1 cellular context compared by ENCODE assay signal in the genomic region with DNA sequence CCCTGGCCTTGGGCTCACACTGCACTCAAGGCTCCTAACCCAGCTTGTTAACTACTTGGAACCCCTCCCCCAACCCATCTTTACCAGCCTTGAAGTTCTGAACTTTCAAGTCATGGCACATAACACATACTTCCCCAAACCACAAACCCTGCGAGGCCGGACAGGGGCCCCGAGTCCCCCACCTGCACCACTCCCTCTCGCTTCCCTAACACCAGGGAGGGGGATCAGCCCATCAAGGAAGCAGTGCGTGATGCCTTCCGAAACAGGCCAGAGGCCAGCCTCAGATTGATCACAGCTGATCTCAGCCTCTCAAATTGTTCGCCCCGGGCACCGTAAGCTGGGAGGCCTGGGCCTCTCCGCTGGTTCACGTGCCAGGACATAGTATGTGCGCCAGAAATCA.
TF ChIP-seq lines count a peak whose summit lies in the region.

No MANE protein-coding gene starts in this region.

TF ChIP-seq in GM23338, 12 proteins besides CTCF, POLR2A, EP300 and RAD21 (continued from another document):
- TF ChIP-seq, protein P1, sequence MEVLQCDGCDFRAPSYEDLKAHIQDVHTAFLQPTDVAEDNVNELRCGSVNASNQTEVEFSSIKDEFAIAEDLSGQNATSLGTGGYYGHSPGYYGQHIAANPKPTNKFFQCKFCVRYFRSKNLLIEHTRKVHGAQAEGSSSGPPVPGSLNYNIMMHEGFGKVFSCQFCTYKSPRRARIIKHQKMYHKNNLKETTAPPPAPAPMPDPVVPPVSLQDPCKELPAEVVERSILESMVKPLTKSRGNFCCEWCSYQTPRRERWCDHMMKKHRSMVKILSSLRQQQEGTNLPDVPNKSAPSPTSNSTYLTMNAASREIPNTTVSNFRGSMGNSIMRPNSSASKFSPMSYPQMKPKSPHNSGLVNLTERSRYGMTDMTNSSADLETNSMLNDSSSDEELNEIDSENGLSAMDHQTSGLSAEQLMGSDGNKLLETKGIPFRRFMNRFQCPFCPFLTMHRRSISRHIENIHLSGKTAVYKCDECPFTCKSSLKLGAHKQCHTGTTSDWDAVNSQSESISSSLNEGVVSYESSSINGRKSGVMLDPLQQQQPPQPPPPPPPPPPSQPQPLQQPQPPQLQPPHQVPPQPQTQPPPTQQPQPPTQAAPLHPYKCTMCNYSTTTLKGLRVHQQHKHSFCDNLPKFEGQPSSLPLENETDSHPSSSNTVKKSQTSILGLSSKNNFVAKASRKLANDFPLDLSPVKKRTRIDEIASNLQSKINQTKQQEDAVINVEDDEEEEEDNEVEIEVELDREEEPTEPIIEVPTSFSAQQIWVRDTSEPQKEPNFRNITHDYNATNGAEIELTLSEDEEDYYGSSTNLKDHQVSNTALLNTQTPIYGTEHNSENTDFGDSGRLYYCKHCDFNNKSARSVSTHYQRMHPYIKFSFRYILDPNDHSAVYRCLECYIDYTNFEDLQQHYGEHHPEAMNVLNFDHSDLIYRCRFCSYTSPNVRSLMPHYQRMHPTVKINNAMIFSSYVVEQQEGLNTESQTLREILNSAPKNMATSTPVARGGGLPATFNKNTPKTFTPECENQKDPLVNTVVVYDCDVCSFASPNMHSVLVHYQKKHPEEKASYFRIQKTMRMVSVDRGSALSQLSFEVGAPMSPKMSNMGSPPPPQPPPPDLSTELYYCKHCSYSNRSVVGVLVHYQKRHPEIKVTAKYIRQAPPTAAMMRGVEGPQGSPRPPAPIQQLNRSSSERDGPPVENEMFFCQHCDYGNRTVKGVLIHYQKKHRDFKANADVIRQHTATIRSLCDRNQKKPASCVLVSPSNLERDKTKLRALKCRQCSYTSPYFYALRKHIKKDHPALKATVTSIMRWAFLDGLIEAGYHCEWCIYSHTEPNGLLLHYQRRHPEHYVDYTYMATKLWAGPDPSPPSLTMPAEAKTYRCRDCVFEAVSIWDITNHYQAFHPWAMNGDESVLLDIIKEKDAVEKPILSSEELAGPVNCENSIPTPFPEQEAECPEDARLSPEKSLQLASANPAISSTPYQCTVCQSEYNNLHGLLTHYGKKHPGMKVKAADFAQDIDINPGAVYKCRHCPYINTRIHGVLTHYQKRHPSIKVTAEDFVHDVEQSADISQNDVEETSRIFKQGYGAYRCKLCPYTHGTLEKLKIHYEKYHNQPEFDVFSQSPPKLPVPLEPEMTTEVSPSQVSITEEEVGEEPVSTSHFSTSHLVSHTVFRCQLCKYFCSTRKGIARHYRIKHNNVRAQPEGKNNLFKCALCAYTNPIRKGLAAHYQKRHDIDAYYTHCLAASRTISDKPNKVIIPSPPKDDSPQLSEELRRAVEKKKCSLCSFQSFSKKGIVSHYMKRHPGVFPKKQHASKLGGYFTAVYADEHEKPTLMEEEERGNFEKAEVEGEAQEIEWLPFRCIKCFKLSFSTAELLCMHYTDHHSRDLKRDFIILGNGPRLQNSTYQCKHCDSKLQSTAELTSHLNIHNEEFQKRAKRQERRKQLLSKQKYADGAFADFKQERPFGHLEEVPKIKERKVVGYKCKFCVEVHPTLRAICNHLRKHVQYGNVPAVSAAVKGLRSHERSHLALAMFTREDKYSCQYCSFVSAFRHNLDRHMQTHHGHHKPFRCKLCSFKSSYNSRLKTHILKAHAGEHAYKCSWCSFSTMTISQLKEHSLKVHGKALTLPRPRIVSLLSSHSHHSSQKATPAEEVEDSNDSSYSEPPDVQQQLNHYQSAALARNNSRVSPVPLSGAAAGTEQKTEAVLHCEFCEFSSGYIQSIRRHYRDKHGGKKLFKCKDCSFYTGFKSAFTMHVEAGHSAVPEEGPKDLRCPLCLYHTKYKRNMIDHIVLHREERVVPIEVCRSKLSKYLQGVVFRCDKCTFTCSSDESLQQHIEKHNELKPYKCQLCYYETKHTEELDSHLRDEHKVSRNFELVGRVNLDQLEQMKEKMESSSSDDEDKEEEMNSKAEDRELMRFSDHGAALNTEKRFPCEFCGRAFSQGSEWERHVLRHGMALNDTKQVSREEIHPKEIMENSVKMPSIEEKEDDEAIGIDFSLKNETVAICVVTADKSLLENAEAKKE (CRISPR knock-in tag; IDR thresholded peaks at IDR 0.05): no peak
- no peak for TF ChIP-seq CREB1 (CRISPR knock-in tag; IDR thresholded peaks at IDR 0.05; ENCODE audit: low read depth)
